8 cellular contexts compared by ENCODE assay signal in genomic region chr2:151051584-151052220, GRCh38.
DNase-seq lines count a peak whose midpoint lies in the region; ATAC-seq and TF ChIP-seq lines count a peak whose summit lies in the region.
"Had no signal": no experiment of that assay in that cellular context is flagged by ENCODE, and none has a peak within 500 bp of the region (broad histone marks: within the 10 kb centered on the region; RNA-seq: fewer than 3 reads in every experiment).

No MANE protein-coding gene starts in this region.

- H3K27ac ChIP-seq in DND-41 (ENCODE audit: low read length) (no peak overlapping the region), right atrium auricular region (no peak overlapping the region)

- H3K27ac Mint-ChIP-seq in activated naive CD4-positive, alpha-beta T cell treated with anti-CD3 and anti-CD28 coated beads, Interleukin-2, amount 10 ng/mL, durations not matched to agents 7 days and 5 days, result no peak overlapping the region
- H3K27ac Mint-ChIP-seq: activated naive CD8-positive, alpha-beta T cell had no signal

- no peaks in the 10 kb centered on the region for H3K27me3 ChIP-seq in DND-41 (ENCODE audit: insufficient read depth, low read length, poor library complexity)
- H3K27me3 ChIP-seq in right atrium auricular region, result no peaks in the 10 kb centered on the region

- H3K36me3 Mint-ChIP-seq in activated naive CD4-positive, alpha-beta T cell treated with anti-CD3 and anti-CD28 coated beads, Interleukin-2, amount 10 ng/mL, durations not matched to agents 7 days and 5 days, result no peaks in the 10 kb centered on the region
- H3K36me3 Mint-ChIP-seq: activated naive CD8-positive, alpha-beta T cell had no signal

- H3K9ac ChIP-seq in DND-41 (ENCODE audit: low read depth, low read length), result no peak overlapping the region

- H2AFZ ChIP-seq in DND-41 (ENCODE audit: low read depth, low read length), result no peak overlapping the region

- no peaks in the 10 kb centered on the region for H3K27me3 Mint-ChIP-seq in activated naive CD4-positive, alpha-beta T cell treated with anti-CD3 and anti-CD28 coated beads, Interleukin-2, amount 10 ng/mL, durations not matched to agents 7 days and 5 days

- DNase-seq in DND-41 (peak; percentile 47), NCI-H2196 treated with DMSO at 0.1 percent for 48 hours (lab: John Stamatoyannopoulos, UW; ENCODE audit: unreplicated experiment) (peak; percentile 6), right atrium auricular region (ENCODE audit: low spot score) (no peak), smooth muscle cell of the brain vasculature (ENCODE audit: low read depth, low spot score) (peak; percentile 29)
- peak; percentile 44 for DNase-seq in activated naive CD4-positive, alpha-beta T cell treated with anti-CD3 and anti-CD28 coated beads, Interleukin-2, amount 10 ng/mL, durations not matched to agents 7 days and 5 days

- ATAC-seq in DND-41 (ENCODE audit: insufficient read depth, low read depth) (peak; percentile 73), GM19043 (IDR thresholded peaks at IDR 0.05; ENCODE audit: low read depth, unreplicated experiment) (peak; percentile 76), HG03066 (IDR thresholded peaks at IDR 0.05; ENCODE audit: low read depth, unreplicated experiment) (peak; percentile 69)

- H3K9me3 ChIP-seq in DND-41 (ENCODE audit: insufficient read depth, low read length, severe bottlenecking), result no peaks in the 10 kb centered on the region
- H3K9me3 ChIP-seq in right atrium auricular region, result no peaks in the 10 kb centered on the region

- no peak overlapping the region for H3K4me2 ChIP-seq in DND-41 (ENCODE audit: insufficient read depth, low read length)

- no peak overlapping the region for H3K4me3 Mint-ChIP-seq in activated naive CD4-positive, alpha-beta T cell treated with anti-CD3 and anti-CD28 coated beads, Interleukin-2, amount 10 ng/mL, durations not matched to agents 7 days and 5 days
- H3K4me3 Mint-ChIP-seq: activated naive CD8-positive, alpha-beta T cell had no signal

- no peaks in the 10 kb centered on the region for H3K4me1 ChIP-seq in DND-41 (ENCODE audit: insufficient read depth, low read length)
- H3K4me1 ChIP-seq in right atrium auricular region, result no peaks in the 10 kb centered on the region

- H3K36me3 ChIP-seq in DND-41 (ENCODE audit: insufficient read depth, low read length) (no peaks in the 10 kb centered on the region), right atrium auricular region (no peaks in the 10 kb centered on the region)

- TF ChIP-seq CTCF in DND-41 (IDR thresholded peaks at IDR 0.05; ENCODE audit: borderline replicate concordance, extremely low read depth, low read length, poor library complexity, severe bottlenecking) (peak; percentile 94), right atrium auricular region (IDR thresholded peaks at IDR 0.05) (peak; percentile 53 to 73)

- no peaks in the 10 kb centered on the region for H3K4me1 Mint-ChIP-seq in activated naive CD4-positive, alpha-beta T cell treated with anti-CD3 and anti-CD28 coated beads, Interleukin-2, amount 10 ng/mL, durations not matched to agents 7 days and 5 days

- H3K9me3 Mint-ChIP-seq in activated naive CD4-positive, alpha-beta T cell treated with anti-CD3 and anti-CD28 coated beads, Interleukin-2, amount 10 ng/mL, durations not matched to agents 7 days and 5 days, result no peaks in the 10 kb centered on the region

- H3K79me2 ChIP-seq in DND-41 (ENCODE audit: insufficient read depth, low read length), result no peaks in the 10 kb centered on the region

- H3K4me3 ChIP-seq in DND-41 (ENCODE audit: low read depth in 1 of 2, low read length in 2 of 2) (no peak overlapping the region), right atrium auricular region (no peak overlapping the region)

- CTCF ChIA-PET in activated naive CD4-positive, alpha-beta T cell treated with anti-CD3 and anti-CD28 coated beads, Interleukin-2, amount 10 ng/mL, durations not matched to agents 7 days and 5 days (lab: Charles Lee), result interaction anchor here (0.7 to 2.7 kb wide), 7 partner anchors 17 to 1456 kb away, joined by 3 to 12 read pairs (median 3); no protein-coding TSS in a partner anchor

- no peaks in the 10 kb centered on the region for H4K20me1 ChIP-seq in DND-41 (ENCODE audit: insufficient read depth, low read length)
